19 cellular contexts compared by ENCODE assay signal in the genomic region with DNA sequence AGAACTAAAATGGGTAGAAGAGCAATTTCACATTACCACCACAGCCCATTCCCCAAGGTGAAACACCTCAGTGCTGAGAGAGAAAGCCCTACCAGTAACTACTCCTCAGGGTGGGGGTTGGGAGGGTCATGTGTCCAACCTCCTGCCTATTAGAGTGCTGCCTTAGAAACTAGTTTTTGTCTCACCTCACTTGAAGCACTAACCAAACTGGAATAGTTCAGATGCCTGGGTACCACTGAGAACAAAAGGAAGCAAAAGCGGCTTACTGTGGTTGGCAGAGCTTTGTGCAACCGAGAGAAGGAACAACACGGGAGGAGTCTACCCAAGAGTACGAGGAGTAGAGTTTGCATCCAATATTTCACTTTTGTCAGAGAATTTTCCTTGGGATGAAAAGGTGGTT.
DNase-seq lines count a peak whose midpoint lies in the region; TF ChIP-seq lines count a peak whose summit lies in the region.
"Had no signal": no experiment of that assay in that cellular context is flagged by ENCODE, and none has a peak within 500 bp of the region (broad histone marks: within the 10 kb centered on the region; RNA-seq: fewer than 3 reads in every experiment).

No MANE protein-coding gene starts in this region.

- H3K4me3 Mint-ChIP-seq in activated naive CD4-positive, alpha-beta T cell treated with anti-CD3 and anti-CD28 coated beads for 36 hours: no peak overlapping the region
- H3K4me3 Mint-ChIP-seq: CD4-positive, alpha-beta T cell; HFFc6 had no signal

- WGBS in trophoblast cell (ENCODE audit: extremely low coverage, insufficient coverage, insufficient read length): no CpG with 5 or more reads among the region's 4 CpGs

- H3K27ac ChIP-seq in C4-2B (peak overlapping the region; percentile 84; the same call in 1 of the 2 replicates), epithelial cell of prostate (peak overlapping the region; percentile 17), trophoblast cell (ENCODE audit: low read depth, low read length) (peak overlapping the region; percentile 92)
- H3K27ac ChIP-seq: HL-60 had no signal

- H2BK5ac ChIP-seq in trophoblast cell (ENCODE audit: low read depth, low read length, poor library complexity): peak overlapping the region; percentile 86

- H3K4me1 ChIP-seq in trophoblast cell (ENCODE audit: control insufficient read depth in 1 of 2, insufficient read depth in 2 of 2, low read length in 2 of 2): peaks cover 13 to 14% of the 10 kb centered on the region in 2 experiments
- H3K4me1 ChIP-seq: BE2C had no signal

- no peaks in the 10 kb centered on the region for H3K36me3 ChIP-seq in trophoblast cell (ENCODE audit: control insufficient read depth in 1 of 2, insufficient read depth in 2 of 2, low read length in 2 of 2)
- H3K36me3 ChIP-seq: BE2C had no signal

- H4K8ac ChIP-seq in trophoblast cell (ENCODE audit: low read depth, low read length): peak overlapping the region; percentile 60

- peak overlapping the region; percentile 65 for H3K18ac ChIP-seq in trophoblast cell (ENCODE audit: low read length)

- H3K27me3 Mint-ChIP-seq in activated naive CD4-positive, alpha-beta T cell treated with anti-CD3 and anti-CD28 coated beads for 36 hours (ENCODE audit: low read depth): no peaks in the 10 kb centered on the region
- H3K27me3 Mint-ChIP-seq: CD4-positive, alpha-beta T cell had no signal

- no peaks in the 10 kb centered on the region for H3K9me3 ChIP-seq in trophoblast cell (ENCODE audit: insufficient read depth, low read depth, low read length)
- H3K9me3 ChIP-seq: BE2C had no signal

- H3K79me2 ChIP-seq in trophoblast cell (ENCODE audit: control insufficient read depth, insufficient read depth, low read length, poor library complexity): peaks cover 3% of the 10 kb centered on the region

- peak overlapping the region; percentile 44 for H3K4me2 ChIP-seq in trophoblast cell (ENCODE audit: low read length)

- no peak for TF ChIP-seq CTCF in C4-2B (conservative IDR thresholded peaks at IDR 0.05)

- peaks cover 4% of the 10 kb centered on the region for H3K36me3 Mint-ChIP-seq in activated naive CD4-positive, alpha-beta T cell treated with anti-CD3 and anti-CD28 coated beads for 36 hours (ENCODE audit: low read depth)

- H3K9ac ChIP-seq in trophoblast cell (ENCODE audit: low read length): no peak overlapping the region

- peak overlapping the region; percentile 46 for H3K4ac ChIP-seq in trophoblast cell (ENCODE audit: low read depth, low read length)

- H2AK5ac ChIP-seq in trophoblast cell (ENCODE audit: low read length): peak overlapping the region; percentile 21

- no peaks in the 10 kb centered on the region for H3K27me3 ChIP-seq in trophoblast cell (ENCODE audit: insufficient read depth, low read length)
- H3K27me3 ChIP-seq: BE2C had no signal

- CTCF ChIA-PET in activated naive CD4-positive, alpha-beta T cell treated with anti-CD3 and anti-CD28 coated beads for 36 hours (lab: Charles Lee): no interaction called here

- no peaks in the 10 kb centered on the region for H3K4me1 Mint-ChIP-seq in activated naive CD4-positive, alpha-beta T cell treated with anti-CD3 and anti-CD28 coated beads for 36 hours (ENCODE audit: low read depth)

- H2AFZ ChIP-seq in trophoblast cell (ENCODE audit: insufficient read depth, low read length, poor library complexity): peak overlapping the region; percentile 63

- no peak overlapping the region for H3K4me3 ChIP-seq in trophoblast cell (ENCODE audit: low read depth, low read length)
- H3K4me3 ChIP-seq: GM12878, K562 had no signal

- H3K9me3 Mint-ChIP-seq in activated naive CD4-positive, alpha-beta T cell treated with anti-CD3 and anti-CD28 coated beads for 36 hours: peaks cover 39% of the 10 kb centered on the region

- H3K14ac ChIP-seq in trophoblast cell (ENCODE audit: low read length): peak overlapping the region; percentile 84

- H4K12ac ChIP-seq in trophoblast cell (ENCODE audit: low read depth, low read length): no peak overlapping the region

- DNase-seq in ELF-1 (ENCODE audit: low read depth, low spot score): peak; percentile 26
- DNase-seq in epithelial cell of prostate (ENCODE audit: low read depth, low spot score): no peak
- DNase-seq in trophoblast cell: peak in 1 of 2 donors; percentile 8
- no peak for DNase-seq in activated naive CD4-positive, alpha-beta T cell treated with anti-CD3 and anti-CD28 coated beads for 36 hours
- no peak for DNase-seq in NCI-H128 (lab: John Stamatoyannopoulos, UW; ENCODE audit: unreplicated experiment)
- DNase-seq in D341Med (ENCODE audit: low spot score): no peak
- DNase-seq: ACHN; BE2C; C1 segment of cervical spinal cord; CD4-positive, alpha-beta T cell; DMS79 treated with DMSO at 0.1 percent for 48 hours; GOT3; H7; HFFc6; IMR-90 had no signal

- intact Hi-C loops in activated naive CD4-positive, alpha-beta T cell treated with anti-CD3 and anti-CD28 coated beads for 36 hours (cut with micrococcal nuclease): no loop called here

- H2BK12ac ChIP-seq in trophoblast cell (ENCODE audit: low read length): peak overlapping the region; percentile 80

- H2BK120ac ChIP-seq in trophoblast cell (ENCODE audit: insufficient read depth, low read length, poor library complexity): peak overlapping the region; percentile 99

- peaks cover 12% of the 10 kb centered on the region for H3K79me1 ChIP-seq in trophoblast cell (ENCODE audit: low read length)

- no peak overlapping the region for H3K23ac ChIP-seq in trophoblast cell (ENCODE audit: low read length)

- peak overlapping the region; percentile 89 for H4K91ac ChIP-seq in trophoblast cell (ENCODE audit: low read depth, low read length)

- no peak overlapping the region for H3K27ac Mint-ChIP-seq in activated naive CD4-positive, alpha-beta T cell treated with anti-CD3 and anti-CD28 coated beads for 36 hours
- H3K27ac Mint-ChIP-seq: CD4-positive, alpha-beta T cell; HFFc6 had no signal

Comparison
In these comparisons a context has a peak if more than half of its experiments do, and no peak if none do; other contexts are left out.
1. H3K27ac ChIP-seq: peak in every context shown above with its lines; median percentile 92 in trophoblast cell; 84 in C4-2B; 17 in epithelial cell of prostate.